In genomic region chr1:100387209-100387608, GRCh38 we compare ENCODE assay signal across 12 cellular contexts. TPM values are rescaled to one million over a fixed set of nuclear protein-coding genes. Genes with fewer than 3 reads are reported as not detected.
DNase-seq lines count a peak whose midpoint lies in the region; ATAC-seq and TF ChIP-seq lines count a peak whose summit lies in the region.
"Had no signal": no experiment of that assay in that cellular context is flagged by ENCODE, and none has a peak within 500 bp of the region (broad histone marks: within the 10 kb centered on the region; RNA-seq: fewer than 3 reads in every experiment).

No MANE protein-coding gene starts in this region.

- H3K4me1 ChIP-seq in effector memory CD4-positive, alpha-beta T cell (ENCODE audit: control insufficient read depth, insufficient read depth, low read length, poor library complexity, severe bottlenecking): peaks cover 37% of the 10 kb centered on the region
- peaks cover 10% of the 10 kb centered on the region for H3K4me1 ChIP-seq in neural progenitor cell

- POLR2A ChIA-PET in CD4-positive, alpha-beta T cell (lab: Charles Lee): interaction anchor here (1.0 to 7.7 kb wide), 10 partner anchors 10 to 73 kb away, joined by 3 to 67 read pairs (median 5); partner anchors contain the start of gene CDC14A

- H3K27ac Mint-ChIP-seq in CD4-positive, alpha-beta T cell: peak overlapping the region; percentile 83
- H3K27ac Mint-ChIP-seq in neural progenitor cell (no peak overlapping the region), Calu3 (ENCODE audit: unreplicated experiment) (no peak overlapping the region)

- DNase-seq in CD4-positive, alpha-beta T cell: no peak
- no peak for DNase-seq in effector memory CD4-positive, alpha-beta T cell
- DNase-seq in neural progenitor cell (ENCODE audit: low spot score): no peak
- DNase-seq in Calu3: no peak
- no peak for DNase-seq in stimulated activated CD4-positive, alpha-beta T cell treated with anti-CD3 and anti-CD28 coated beads, Interleukin-2, amount 100 ng/mL, for 24 hours
- no peak for DNase-seq in NCI-H2196 treated with DMSO at 0.1 percent for 48 hours (lab: John Stamatoyannopoulos, UW; ENCODE audit: unreplicated experiment)
- DNase-seq: activated effector memory CD4-positive, alpha-beta T cell treated with anti-CD3 and anti-CD28 coated beads, Interleukin-2, amount 50 U/mL, for 16 hours; head of caudate nucleus; NCI-H187 treated with DMSO at 0.1 percent for 48 hours had no signal

- CTCF ChIA-PET in CD4-positive, alpha-beta T cell (lab: Charles Lee): interaction anchor here (1.1 to 3.9 kb wide), 8 partner anchors 10 to 73 kb away, joined by 3 to 17 read pairs (median 4); no protein-coding TSS in a partner anchor
- CTCF ChIA-PET in Calu3 (lab: Charles Lee): no interaction called here

- no peaks in the 10 kb centered on the region for H3K27me3 Mint-ChIP-seq in CD4-positive, alpha-beta T cell
- H3K27me3 Mint-ChIP-seq in neural progenitor cell (ENCODE audit: insufficient read depth, low read depth) (no peaks in the 10 kb centered on the region), Calu3 (ENCODE audit: unreplicated experiment) (no peaks in the 10 kb centered on the region)

- H3K36me3 ChIP-seq in effector memory CD4-positive, alpha-beta T cell (ENCODE audit: control insufficient read depth, insufficient read depth, low read length): peaks cover 13% of the 10 kb centered on the region
- H3K36me3 ChIP-seq in neural progenitor cell: no peaks in the 10 kb centered on the region
- H3K36me3 ChIP-seq: ovary had no signal

- no peak overlapping the region for H3K27ac ChIP-seq in CD4-positive, alpha-beta T cell (ENCODE audit: low read depth, low read length)
- H3K27ac ChIP-seq in effector memory CD4-positive, alpha-beta T cell (ENCODE audit: insufficient read depth, low read length, poor library complexity, severe bottlenecking): peak overlapping the region; percentile 66
- H3K27ac ChIP-seq in neural progenitor cell: peak overlapping the region; percentile 36
- H3K27ac ChIP-seq: ovary had no signal

- ATAC-seq in CD4-positive, alpha-beta T cell (ENCODE audit: poor library complexity): no peak
- ATAC-seq in HG03558 (IDR thresholded peaks at IDR 0.05; ENCODE audit: extremely low read depth, unreplicated experiment): peak; percentile 33
- ATAC-seq in GM18873 (IDR thresholded peaks at IDR 0.05; ENCODE audit: low FRiP score, unreplicated experiment): no peak

- H3F3A ChIP-seq in neural progenitor cell (ENCODE audit: low read depth): no peaks in the 10 kb centered on the region

- intact Hi-C loops in CD4-positive, alpha-beta T cell (cut with DNase I, micrococcal nuclease): loop anchor here in 1 of 2 experiments (2.0 kb wide), 1 partner anchor 14 kb away; no protein-coding TSS in a partner anchor
- intact Hi-C loops in Calu3 (cut with micrococcal nuclease; ENCODE audit: unreplicated experiment): no loop called here

- H3K9me3 Mint-ChIP-seq in CD4-positive, alpha-beta T cell: no peaks in the 10 kb centered on the region
- H3K9me3 Mint-ChIP-seq in neural progenitor cell (no peaks in the 10 kb centered on the region), Calu3 (ENCODE audit: low read depth, unreplicated experiment) (no peaks in the 10 kb centered on the region)

- TF ChIP-seq CTCF in CD4-positive, alpha-beta T cell (IDR thresholded peaks at IDR 0.05): no peak
- TF ChIP-seq CTCF in neural progenitor cell (IDR thresholded peaks at IDR 0.05): no peak
- TF ChIP-seq CTCF in Calu3 (IDR thresholded peaks at IDR 0.05; ENCODE audit: unreplicated experiment): no peak

- H2AFZ ChIP-seq in neural progenitor cell (replicated peaks): no peak overlapping the region

- H3K27me3 ChIP-seq in CD4-positive, alpha-beta T cell (ENCODE audit: control insufficient read depth, insufficient read depth, low read length): no peaks in the 10 kb centered on the region
- no peaks in the 10 kb centered on the region for H3K27me3 ChIP-seq in effector memory CD4-positive, alpha-beta T cell (replicated peaks; ENCODE audit: control insufficient read depth, insufficient read depth, low read length, poor library complexity, severe bottlenecking)
- no peaks in the 10 kb centered on the region for H3K27me3 ChIP-seq in neural progenitor cell
- H3K27me3 ChIP-seq: ovary had no signal

- H3K9ac ChIP-seq in neural progenitor cell: no peak overlapping the region

- peaks cover 21% of the 10 kb centered on the region for H4K20me1 ChIP-seq in neural progenitor cell (ENCODE audit: low read depth)

- peaks cover 22% of the 10 kb centered on the region for H3K79me2 ChIP-seq in neural progenitor cell (ENCODE audit: low read depth)

- H3K4me2 ChIP-seq in neural progenitor cell: no peak overlapping the region

- H3K4me3 ChIP-seq in effector memory CD4-positive, alpha-beta T cell (ENCODE audit: insufficient read depth, low read depth, low read length, poor library complexity, severe bottlenecking): no peak overlapping the region
- H3K4me3 ChIP-seq in neural progenitor cell: no peak overlapping the region
- H3K4me3 ChIP-seq: ovary had no signal

- BruUV-seq in Calu3 (replicated peaks; lab: Mats Ljungman, UMichigan): no TSS peak

- H3K9me3 ChIP-seq in CD4-positive, alpha-beta T cell (ENCODE audit: control insufficient read depth, low read length): no peaks in the 10 kb centered on the region
- H3K9me3 ChIP-seq in effector memory CD4-positive, alpha-beta T cell (ENCODE audit: control insufficient read depth, low read length): no peaks in the 10 kb centered on the region
- no peaks in the 10 kb centered on the region for H3K9me3 ChIP-seq in neural progenitor cell (ENCODE audit: low read depth)
- H3K9me3 ChIP-seq: ovary had no signal

- peak overlapping the region; percentile 74 for H3K4me3 Mint-ChIP-seq in CD4-positive, alpha-beta T cell
- H3K4me3 Mint-ChIP-seq in neural progenitor cell: no peak overlapping the region
- H3K4me3 Mint-ChIP-seq in Calu3 (ENCODE audit: low read depth, unreplicated experiment): no peak overlapping the region

- peaks cover 65% of the 10 kb centered on the region for H3K36me3 Mint-ChIP-seq in CD4-positive, alpha-beta T cell (ENCODE audit: low read depth)
- H3K36me3 Mint-ChIP-seq in neural progenitor cell: no peaks in the 10 kb centered on the region
- H3K36me3 Mint-ChIP-seq in Calu3 (ENCODE audit: insufficient read depth, unreplicated experiment): no peaks in the 10 kb centered on the region

- peaks cover 94% of the 10 kb centered on the region for H3K4me1 Mint-ChIP-seq in CD4-positive, alpha-beta T cell (ENCODE audit: low read depth)
- H3K4me1 Mint-ChIP-seq in neural progenitor cell: peaks cover 17% of the 10 kb centered on the region
- H3K4me1 Mint-ChIP-seq in Calu3 (ENCODE audit: low read depth, unreplicated experiment): no peaks in the 10 kb centered on the region

RNA-seq across cellular contexts. Expression of gene CDC14A, which starts 34.9 kb away (rescaled TPM):
- 100 to 1,000 TPM; 174 to 182 TPM for total RNA-seq in CD4-positive, alpha-beta T cell
- total RNA-seq in neural progenitor cell (ENCODE audit: low replicate concordance): 26.9 and 37.0 TPM in 2 replicates
- total RNA-seq in Calu3 (2022): 6.4 and 8.5 TPM in 2 replicates
